29 cellular contexts compared by ENCODE assay signal in genomic region chr1:76082084-76082483, GRCh38. TPM values are rescaled to one million over a fixed set of nuclear protein-coding genes. Genes with fewer than 3 reads are reported as not detected.
"Had no signal": no experiment of that assay in that cellular context is flagged by ENCODE, and none has a peak within 500 bp of the region (broad histone marks: within the 10 kb centered on the region; RNA-seq: fewer than 3 reads in every experiment).

No MANE protein-coding gene starts in this region.

- H3K4me3 ChIP-seq: ascending aorta, body of pancreas, K562, Peyer's patch, SJCRH30 had no signal

- H3K9me3 ChIP-seq: ascending aorta, body of pancreas, Peyer's patch, SJCRH30, SK-N-SH had no signal

- H3K4me3 Mint-ChIP-seq: activated CD4-positive, alpha-beta memory T cell treated with anti-CD3 and anti-CD28 coated beads, Interleukin-2, amount 10 ng/mL, durations not matched to agents 7 days and 5 days; activated naive CD4-positive, alpha-beta T cell treated with anti-CD3 and anti-CD28 coated beads, Interleukin-2, amount 50 U/mL, for 24 hours; activated T-helper 1 cell treated with anti-CD3 and anti-CD28 coated beads, Interleukin-12 subunit alpha, Interleukin-12 subunit beta, Interleukin-2, Interleukin-4 antibody, amounts not matched to agents 30 ng/mL and 10 ng/mL and 1 ng/mL, durations not matched to agents 14 hours and 24 hours and 36 hours; central memory CD8-positive, alpha-beta T cell had no signal

- H3K9ac ChIP-seq: SK-N-SH had no signal

- H3K4me2 ChIP-seq: SK-N-SH had no signal

- H3K4me1 ChIP-seq: ascending aorta, body of pancreas, Peyer's patch had no signal

- H3K27ac Mint-ChIP-seq: activated CD4-positive, alpha-beta memory T cell treated with anti-CD3 and anti-CD28 coated beads, Interleukin-2, amount 10 ng/mL, durations not matched to agents 7 days and 5 days; activated naive CD4-positive, alpha-beta T cell treated with anti-CD3 and anti-CD28 coated beads, Interleukin-2, amount 50 U/mL, for 24 hours; activated T-helper 1 cell treated with anti-CD3 and anti-CD28 coated beads, Interleukin-12 subunit alpha, Interleukin-12 subunit beta, Interleukin-2, Interleukin-4 antibody, amounts not matched to agents 30 ng/mL and 10 ng/mL and 1 ng/mL, durations not matched to agents 14 hours and 24 hours and 36 hours had no signal

- H3K27me3 Mint-ChIP-seq: activated CD4-positive, alpha-beta memory T cell treated with anti-CD3 and anti-CD28 coated beads, Interleukin-2, amount 10 ng/mL, durations not matched to agents 7 days and 5 days; activated naive CD4-positive, alpha-beta T cell treated with anti-CD3 and anti-CD28 coated beads, Interleukin-2, amount 50 U/mL, for 24 hours; central memory CD8-positive, alpha-beta T cell had no signal

- H3K27me3 ChIP-seq: ascending aorta, body of pancreas, Peyer's patch, SJCRH30 had no signal

- H3K9me3 Mint-ChIP-seq: activated CD4-positive, alpha-beta memory T cell treated with anti-CD3 and anti-CD28 coated beads, Interleukin-2, amount 10 ng/mL, durations not matched to agents 7 days and 5 days; activated naive CD4-positive, alpha-beta T cell treated with anti-CD3 and anti-CD28 coated beads, Interleukin-2, amount 50 U/mL, for 24 hours; activated T-helper 1 cell treated with anti-CD3 and anti-CD28 coated beads, Interleukin-12 subunit alpha, Interleukin-12 subunit beta, Interleukin-2, Interleukin-4 antibody, amounts not matched to agents 30 ng/mL and 10 ng/mL and 1 ng/mL, durations not matched to agents 14 hours and 24 hours and 36 hours; central memory CD8-positive, alpha-beta T cell had no signal

- H3K36me3 Mint-ChIP-seq: activated naive CD4-positive, alpha-beta T cell treated with anti-CD3 and anti-CD28 coated beads, Interleukin-2, amount 50 U/mL, for 24 hours had no signal

- ATAC-seq: body of pancreas, K562 had no signal

- H3K4me1 Mint-ChIP-seq: activated CD4-positive, alpha-beta memory T cell treated with anti-CD3 and anti-CD28 coated beads, Interleukin-2, amount 10 ng/mL, durations not matched to agents 7 days and 5 days; activated naive CD4-positive, alpha-beta T cell treated with anti-CD3 and anti-CD28 coated beads, Interleukin-2, amount 50 U/mL, for 24 hours; central memory CD8-positive, alpha-beta T cell had no signal

- DNase-seq: activated CD4-positive, alpha-beta memory T cell treated with anti-CD3 and anti-CD28 coated beads, Interleukin-2, amount 10 ng/mL, durations not matched to agents 7 days and 5 days; activated CD4-positive, alpha-beta T cell treated with anti-CD3 and anti-CD28 coated beads, Interleukin-2, amount 50 U/mL, for 1 hour; activated CD4-positive, CD25-positive, alpha-beta regulatory T cell; activated CD8-positive, alpha-beta memory T cell treated with anti-CD3 and anti-CD28 coated beads, Interleukin-2, amount 50 U/mL, for 48 hours; activated effector memory CD4-positive, alpha-beta T cell treated with Interleukin-2 at 50 U/mL for 16 hours; activated naive CD4-positive, alpha-beta T cell; activated T-cell treated with anti-CD3 and anti-CD28 coated beads, Interleukin-2, amount 50 U/mL, for 1 hour; amniotic stem cell; body of pancreas; Karpas-422; MM.1S; NCI-H1048; NCI-H1930; NCI-H510A treated with DMSO at 0.1 percent for 48 hours; NCI-H774; NK-92 treated with Interleukin-12 subunit alpha and Interleukin-12 subunit beta, amount 100 ng/mL, for 24 hours; OCI-M1; Peyer's patch; Right ventricle myocardium superior; SJCRH30; SK-N-SH; T-helper 1 cell had no signal

- H3K36me3 ChIP-seq: ascending aorta, Peyer's patch, SJCRH30 had no signal

- H3K27ac ChIP-seq: ascending aorta, body of pancreas, Peyer's patch, RWPE1, SJCRH30, VCaP had no signal

RNA-seq across cellular contexts. Expression of gene ST6GALNAC3, which starts 7.5 kb away (rescaled TPM):
- total RNA-seq: activated CD4-positive, alpha-beta memory T cell treated with anti-CD3 and anti-CD28 coated beads, Interleukin-2, amount 10 ng/mL, durations not matched to agents 7 days and 5 days; activated T-helper 1 cell treated with anti-CD3 and anti-CD28 coated beads, Interleukin-12 subunit alpha, Interleukin-12 subunit beta, Interleukin-2, Interleukin-4 antibody, amounts not matched to agents 30 ng/mL and 10 ng/mL and 1 ng/mL, durations not matched to agents 14 hours and 24 hours and 36 hours had no signal
- polyA plus RNA-seq: K562 had no signal
